1 cellular context compared by ENCODE assay signal in genomic region chr16:80174416-80174815, GRCh38.
A peak's percentile ranks its signal among the peaks of the same experiment; 100 is the strongest.
TF ChIP-seq lines count a peak whose summit lies in the region.

No MANE protein-coding gene starts in this region.

TF ChIP-seq in IMR-90, 13 proteins besides CTCF, POLR2A, EP300 and RAD21:
- no peak for TF ChIP-seq MXI1 (IDR thresholded peaks at IDR 0.05; ENCODE audit: borderline replicate concordance, low read depth, low read length)
- no peak for TF ChIP-seq BHLHE40 (IDR thresholded peaks at IDR 0.05; ENCODE audit: low read depth, low read length)
- TF ChIP-seq ELK1 (IDR thresholded peaks at IDR 0.05; ENCODE audit: borderline replicate concordance, low read depth, low read length) = no peak
- peak; percentile 76; the same call in 1 of the 2 replicates for TF ChIP-seq FOS (IDR thresholded peaks at IDR 0.05; ENCODE audit: low read depth, low read length)
- peak; percentile 96 for TF ChIP-seq CEBPB (IDR thresholded peaks at IDR 0.05; ENCODE audit: low read depth, low read length)
- no peak for TF ChIP-seq CHD1 (IDR thresholded peaks at IDR 0.05; ENCODE audit: low read depth, low read length)
- TF ChIP-seq MAZ (IDR thresholded peaks at IDR 0.05; ENCODE audit: borderline replicate concordance, low read depth, low read length) = no peak
- TF ChIP-seq NFE2L2 (IDR thresholded peaks at IDR 0.05; ENCODE audit: low read depth, low read length) = no peak
- no peak for TF ChIP-seq RFX5 (IDR thresholded peaks at IDR 0.05; ENCODE audit: low read depth, low read length)
- peak; percentile 82 for TF ChIP-seq MAFK (IDR thresholded peaks at IDR 0.05; ENCODE audit: low read depth, low read length)
- TF ChIP-seq SMC3 (IDR thresholded peaks at IDR 0.05; ENCODE audit: low read depth, low read length) = no peak
- TF ChIP-seq RCOR1 (IDR thresholded peaks at IDR 0.05; ENCODE audit: insufficient replicate concordance, low read length) = no peak
- TF ChIP-seq USF2 (IDR thresholded peaks at IDR 0.05; ENCODE audit: low read depth, low read length) = no peak
